8 cellular contexts compared by ENCODE assay signal in genomic region chr3:134449277-134449676, GRCh38. TPM values are rescaled to one million over a fixed set of nuclear protein-coding genes. Genes with fewer than 3 reads are reported as not detected.
DNase-seq lines count a peak whose midpoint lies in the region; ATAC-seq, FAIRE-seq and TF ChIP-seq lines count a peak whose summit lies in the region.

No MANE protein-coding gene starts in this region.

- H3K4me3 ChIP-seq in GM12864 (ENCODE audit: low read depth, low read length) (no peak overlapping the region), small intestine (ENCODE audit: low read depth in 1 of 2, low read length in 2 of 2) (no peak overlapping the region), suprapubic skin (no peak overlapping the region)

- H3K4me1 ChIP-seq in small intestine (ENCODE audit: control insufficient read depth in 2 of 2, insufficient read depth in 1 of 2, low read depth in 1 of 2, low read length in 1 of 2): no peaks in the 10 kb centered on the region
- H3K4me1 ChIP-seq in suprapubic skin: peaks cover 21% of the 10 kb centered on the region

- no peak for TF ChIP-seq EP300 in suprapubic skin (IDR thresholded peaks at IDR 0.05)

- H3K27me3 ChIP-seq in small intestine (ENCODE audit: control insufficient read depth in 2 of 2, insufficient read depth in 2 of 2, low read length in 2 of 2) (no peaks in the 10 kb centered on the region), suprapubic skin (no peaks in the 10 kb centered on the region)

- CTCF ChIA-PET in activated CD8-positive, alpha-beta memory T cell treated with anti-CD3 and anti-CD28 coated beads, Interleukin-2, amount 10 ng/mL, durations not matched to agents 7 days and 5 days (lab: Charles Lee): interaction anchor here (1.9 kb wide), 1 partner anchor 23 kb away, joined by 6 read pairs; no protein-coding TSS in a partner anchor

- 58 to 68% (median 61%) methylated on average over 2 of the region's 2 CpGs for WGBS in small intestine, 3 donors
- WGBS in suprapubic skin: 42% methylated on average over 1 of the region's 2 CpGs

- no peak for TF ChIP-seq POLR2A in suprapubic skin (IDR thresholded peaks at IDR 0.05)

- TF ChIP-seq CTCF in GM12864 (IDR thresholded peaks at IDR 0.05; ENCODE audit: low read depth, low read length, missing control alignments) (peak; percentile 33), suprapubic skin (IDR thresholded peaks at IDR 0.05) (peak in 1 of 2 donors; percentile 26)

- in situ Hi-C loops in SK-MEL-5 (cut with HindIII; ENCODE audit: low pct_unique_long_range_greater_than_20kb, low sequenced_read_pairs): no loop called here

- H3K27ac ChIP-seq in small intestine (ENCODE audit: low read depth in 1 of 2, low read length in 1 of 2) (no peak overlapping the region), suprapubic skin (no peak overlapping the region)

- H3K27ac Mint-ChIP-seq in activated CD8-positive, alpha-beta memory T cell treated with anti-CD3 and anti-CD28 coated beads, Interleukin-2, amount 10 ng/mL, durations not matched to agents 7 days and 5 days: no peak overlapping the region

- H3K36me3 ChIP-seq in small intestine (ENCODE audit: control insufficient read depth in 2 of 2, insufficient read depth in 2 of 2, low read length in 2 of 2): no peaks in the 10 kb centered on the region
- H3K36me3 ChIP-seq in suprapubic skin: no peaks in the 10 kb centered on the region

- intact Hi-C loops in head of caudate nucleus (cut with DNase I): loop anchor here (5.0 to 10.0 kb wide), 2 partner anchors 72 to 144 kb away; no protein-coding TSS in a partner anchor

- H3K9me3 Mint-ChIP-seq in activated CD8-positive, alpha-beta memory T cell treated with anti-CD3 and anti-CD28 coated beads, Interleukin-2, amount 10 ng/mL, durations not matched to agents 7 days and 5 days (ENCODE audit: low read depth): no peaks in the 10 kb centered on the region

- H3K4me1 Mint-ChIP-seq in activated CD8-positive, alpha-beta memory T cell treated with anti-CD3 and anti-CD28 coated beads, Interleukin-2, amount 10 ng/mL, durations not matched to agents 7 days and 5 days: no peaks in the 10 kb centered on the region

- ATAC-seq in HG02642 (IDR thresholded peaks at IDR 0.05; ENCODE audit: poor library complexity, unreplicated experiment): no peak
- ATAC-seq in activated CD8-positive, alpha-beta memory T cell treated with anti-CD3 and anti-CD28 coated beads, Interleukin-2, amount 10 ng/mL, durations not matched to agents 7 days and 5 days: no peak

- H3K27me3 Mint-ChIP-seq in activated CD8-positive, alpha-beta memory T cell treated with anti-CD3 and anti-CD28 coated beads, Interleukin-2, amount 10 ng/mL, durations not matched to agents 7 days and 5 days: peaks cover 38% of the 10 kb centered on the region

- no peaks in the 10 kb centered on the region for H3K36me3 Mint-ChIP-seq in activated CD8-positive, alpha-beta memory T cell treated with anti-CD3 and anti-CD28 coated beads, Interleukin-2, amount 10 ng/mL, durations not matched to agents 7 days and 5 days

- FAIRE-seq in small intestine (lab: Jason Lieb, UNC): no peak

- H3K9me3 ChIP-seq in small intestine (ENCODE audit: control insufficient read depth, low read depth): no peaks in the 10 kb centered on the region
- H3K9me3 ChIP-seq in suprapubic skin: no peaks in the 10 kb centered on the region

- DNase-seq in 8988T (peak; percentile 53), GM12864 (ENCODE audit: low read depth) (no peak), SK-MEL-5 (ENCODE audit: low read depth, low spot score) (peak; percentile 77), head of caudate nucleus (peak; percentile 37 to 89 (median 75)), small intestine (peak; percentile 49), suprapubic skin (ENCODE audit: low spot score in 2 of 2) (no peak)
- DNase-seq in activated CD8-positive, alpha-beta memory T cell treated with anti-CD3 and anti-CD28 coated beads, Interleukin-2, amount 10 ng/mL, durations not matched to agents 7 days and 5 days: no peak

- no peak overlapping the region for H3K4me3 Mint-ChIP-seq in activated CD8-positive, alpha-beta memory T cell treated with anti-CD3 and anti-CD28 coated beads, Interleukin-2, amount 10 ng/mL, durations not matched to agents 7 days and 5 days

RNA-seq across cellular contexts. Expression of gene ANAPC13, which starts 36.5 kb away (rescaled TPM):
- total RNA-seq in SK-MEL-5 (2014; rRNA removed; shearing (Covaris generic)): 46.4 and 49.2 TPM in 2 replicates
- polyA plus RNA-seq in SK-MEL-5 (2015; cell fraction: cytosol; rRNA removed): 47.6 and 50.8 TPM in 2 replicates
- polyA plus RNA-seq in SK-MEL-5 (2015; cell fraction: nucleus; rRNA removed): 9.0 and 10.8 TPM in 2 replicates
- 10 to 100 TPM; 45.6 to 72.7 (median 60.4) TPM for polyA plus RNA-seq in small intestine
- total RNA-seq in suprapubic skin: 10 to 100 TPM; 20.8 to 51.2 (median 46.0) TPM
- 10 to 100 TPM; 10.8 to 15.1 TPM for total RNA-seq in activated CD8-positive, alpha-beta memory T cell treated with anti-CD3 and anti-CD28 coated beads, Interleukin-2, amount 10 ng/mL, durations not matched to agents 7 days and 5 days

RNA-seq across cellular contexts. Expression of gene CEP63, which starts 36.6 kb away (rescaled TPM):
- 32.2 and 34.1 TPM in 2 replicates for total RNA-seq in SK-MEL-5 (2014; rRNA removed; shearing (Covaris generic))
- polyA plus RNA-seq in SK-MEL-5 (2015; cell fraction: cytosol; rRNA removed): 25.6 and 28.5 TPM in 2 replicates
- 28.1 and 48.2 TPM in 2 replicates for polyA plus RNA-seq in SK-MEL-5 (2015; cell fraction: nucleus; rRNA removed)
- 10 to 100 TPM; 10.3 to 13.9 (median 13.8) TPM for polyA plus RNA-seq in small intestine
- 10 to 100 TPM; 14.1 to 20.8 (median 16.5) TPM for total RNA-seq in suprapubic skin
- total RNA-seq in activated CD8-positive, alpha-beta memory T cell treated with anti-CD3 and anti-CD28 coated beads, Interleukin-2, amount 10 ng/mL, durations not matched to agents 7 days and 5 days: 10 to 100 TPM; 17.8 to 25.8 TPM

Comparison
In these comparisons a context has a peak if more than half of its experiments do, and no peak if none do; other contexts are left out.
1. DNase-seq: peak in 8988T (single experiment), SK-MEL-5 (single experiment), head of caudate nucleus (42 of 42) and small intestine (single experiment); none in GM12864 (single experiment), suprapubic skin (0 of 2) and activated CD8-positive, alpha-beta memory T cell treated with anti-CD3 and anti-CD28 coated beads, Interleukin-2, amount 10 ng/mL, durations not matched to agents 7 days and 5 days (single experiment).